18 cellular contexts compared by ENCODE assay signal in genomic region chr17:29789186-29790170, GRCh38.
A peak's percentile ranks its signal among the peaks of the same experiment; 100 is the strongest.
DNase-seq lines count a peak whose midpoint lies in the region; ATAC-seq, FAIRE-seq and TF ChIP-seq lines count a peak whose summit lies in the region.
"Had no signal": no experiment of that assay in that cellular context is flagged by ENCODE, and none has a peak within 500 bp of the region (broad histone marks: within the 10 kb centered on the region; RNA-seq: fewer than 3 reads in every experiment).

No MANE protein-coding gene starts in this region.

- H3K27me3 ChIP-seq in adipocyte (replicated peaks; ENCODE audit: control insufficient read depth, insufficient read depth, low read length) (no peaks in the 10 kb centered on the region), pancreas (no peaks in the 10 kb centered on the region), WERI-Rb-1 (ENCODE audit: insufficient read depth, low read depth, severe bottlenecking) (no peaks in the 10 kb centered on the region)
- H3K27me3 ChIP-seq: tibial nerve had no signal

- peaks cover 30% of the 10 kb centered on the region for H3K4me1 Mint-ChIP-seq in CD14-positive monocyte
- H3K4me1 Mint-ChIP-seq in T-helper 17 cell: peaks cover 4% of the 10 kb centered on the region
- peaks cover 4% of the 10 kb centered on the region for H3K4me1 Mint-ChIP-seq in activated CD4-positive, alpha-beta memory T cell treated with anti-CD3 and anti-CD28 coated beads for 36 hours (ENCODE audit: low read depth)

- H3K4me1 ChIP-seq in adipocyte (ENCODE audit: control insufficient read depth, insufficient read depth, low read length) (peaks cover 31% of the 10 kb centered on the region), pancreas (peaks cover 3 to 9% (median 4%) of the 10 kb centered on the region in 3 donors)

- H3K27ac ChIP-seq in pancreas (no peak overlapping the region), WERI-Rb-1 (no peak overlapping the region)

- TF ChIP-seq CTCF in CD14-positive monocyte (IDR thresholded peaks at IDR 0.05): no peak
- TF ChIP-seq CTCF in fibroblast of the aortic adventitia (IDR thresholded peaks at IDR 0.05; ENCODE audit: insufficient read depth, low read length): no peak
- no peak for TF ChIP-seq CTCF in pancreas (IDR thresholded peaks at IDR 0.05)
- TF ChIP-seq CTCF in WERI-Rb-1 (IDR thresholded peaks at IDR 0.05; ENCODE audit: low read depth, low read length): no peak

- H3K36me3 Mint-ChIP-seq in CD14-positive monocyte (peaks cover 5 to 12% of the 10 kb centered on the region in 2 donors), T-helper 17 cell (ENCODE audit: low read depth) (peaks cover 5% of the 10 kb centered on the region)
- no peaks in the 10 kb centered on the region for H3K36me3 Mint-ChIP-seq in activated CD4-positive, alpha-beta memory T cell treated with anti-CD3 and anti-CD28 coated beads for 36 hours
- H3K36me3 Mint-ChIP-seq: natural killer cell treated with Interleukin-12 subunit alpha and Interleukin-12 subunit beta and Interleukin-15 and Interleukin-18, amount 100 ng/mL, for 72 hours had no signal

- H3K4me3 Mint-ChIP-seq in CD14-positive monocyte (peak overlapping the region in 1 of 2 donors; percentile 18), T-helper 17 cell (no peak overlapping the region)
- H3K4me3 Mint-ChIP-seq in activated CD4-positive, alpha-beta memory T cell treated with anti-CD3 and anti-CD28 coated beads for 36 hours: no peak overlapping the region
- H3K4me3 Mint-ChIP-seq: activated T-cell treated with anti-CD3 and anti-CD28 coated beads, Interleukin-2, amount 50 U/mL, for 4 hours; natural killer cell treated with Interleukin-12 subunit alpha and Interleukin-12 subunit beta and Interleukin-15 and Interleukin-18, amount 100 ng/mL, for 72 hours had no signal

- H3K27me3 Mint-ChIP-seq in CD14-positive monocyte (ENCODE audit: low read depth in 3 of 3) (no peaks in the 10 kb centered on the region), T-helper 17 cell (no peaks in the 10 kb centered on the region)
- no peaks in the 10 kb centered on the region for H3K27me3 Mint-ChIP-seq in activated CD4-positive, alpha-beta memory T cell treated with anti-CD3 and anti-CD28 coated beads for 36 hours
- H3K27me3 Mint-ChIP-seq: natural killer cell treated with Interleukin-12 subunit alpha and Interleukin-12 subunit beta and Interleukin-15 and Interleukin-18, amount 100 ng/mL, for 72 hours had no signal

- ATAC-seq in pancreas (peak in 3 of 4 donors; percentile 17 to 36 (median 28)), T-helper 17 cell (no peak)
- ATAC-seq: activated T-cell treated with anti-CD3 and anti-CD28 coated beads, Interleukin-2, amount 50 U/mL, for 4 hours; natural killer cell treated with Interleukin-12 subunit alpha and Interleukin-12 subunit beta and Interleukin-15 and Interleukin-18, amount 100 ng/mL, for 72 hours; Panc1 had no signal

- H3K36me3 ChIP-seq in adipocyte (ENCODE audit: control insufficient read depth, insufficient read depth, low read length, severe bottlenecking) (no peaks in the 10 kb centered on the region), pancreas (no peaks in the 10 kb centered on the region), WERI-Rb-1 (peaks cover 13% of the 10 kb centered on the region; the same call in 1 of the 2 replicates)
- H3K36me3 ChIP-seq: tibial nerve had no signal

- H3K9me3 ChIP-seq in adipocyte (ENCODE audit: control insufficient read depth, low read length) (no peaks in the 10 kb centered on the region), pancreas (no peaks in the 10 kb centered on the region), T-helper 17 cell (ENCODE audit: control insufficient read depth, low read length, poor library complexity, severe bottlenecking) (no peaks in the 10 kb centered on the region), WERI-Rb-1 (ENCODE audit: severe bottlenecking) (no peaks in the 10 kb centered on the region)
- H3K9me3 ChIP-seq: tibial nerve had no signal

- H3K4me3 ChIP-seq in adipocyte (ENCODE audit: low read length): peak overlapping the region; percentile 51
- H3K4me3 ChIP-seq in fibroblast of the aortic adventitia (ENCODE audit: low read depth, low read length): no peak overlapping the region
- no peak overlapping the region for H3K4me3 ChIP-seq in pancreas
- H3K4me3 ChIP-seq in WERI-Rb-1 (ENCODE audit: low read depth, low read length): no peak overlapping the region
- H3K4me3 ChIP-seq: tibial nerve had no signal

- no peaks in the 10 kb centered on the region for H3K9me3 Mint-ChIP-seq in CD14-positive monocyte
- no peaks in the 10 kb centered on the region for H3K9me3 Mint-ChIP-seq in activated CD4-positive, alpha-beta memory T cell treated with anti-CD3 and anti-CD28 coated beads for 36 hours
- H3K9me3 Mint-ChIP-seq: activated T-cell treated with anti-CD3 and anti-CD28 coated beads, Interleukin-2, amount 50 U/mL, for 4 hours; natural killer cell treated with Interleukin-12 subunit alpha and Interleukin-12 subunit beta and Interleukin-15 and Interleukin-18, amount 100 ng/mL, for 72 hours had no signal

- CTCF ChIA-PET in activated CD4-positive, alpha-beta memory T cell treated with anti-CD3 and anti-CD28 coated beads for 36 hours (lab: Charles Lee): interaction anchor here (0.5 to 2.1 kb wide), 3 partner anchors 10 to 141 kb away, joined by 3 to 8 read pairs (median 7); partner anchors contain the start of gene SSH2

- POLR2A ChIA-PET in activated CD4-positive, alpha-beta memory T cell treated with anti-CD3 and anti-CD28 coated beads for 36 hours (lab: Charles Lee): no interaction called here

- FAIRE-seq in pancreas (lab: Jason Lieb, UNC): no peak
- FAIRE-seq: HTR-8/SVneo had no signal

- 95 to 99% methylated on average over 4 of the region's 4 CpGs for WGBS in pancreas, 2 donors

- DNase-seq in CD14-positive monocyte (ENCODE audit: low spot score) (no peak), adipocyte (ENCODE audit: low read depth) (peak; percentile 41), fibroblast of the aortic adventitia (ENCODE audit: low read depth) (peak; percentile 49), pancreas (no peak), T-helper 17 cell (no peak), superior temporal gyrus (ENCODE audit: extremely low spot score) (no peak), WERI-Rb-1 (no peak)
- no peak for DNase-seq in activated CD4-positive, alpha-beta memory T cell treated with anti-CD3 and anti-CD28 coated beads for 36 hours
- DNase-seq: activated T-cell treated with anti-CD3 and anti-CD28 coated beads, Interleukin-2, amount 50 U/mL, for 4 hours; effector CD4-positive, alpha-beta T cell; kidney glomerular epithelial cell; NCI-H1092; NCI-H510A; T-helper 1 cell had no signal

- peak overlapping the region; percentile 69 for H3K9ac ChIP-seq in adipocyte (ENCODE audit: low read length)

- intact Hi-C loops in CD14-positive monocyte (cut with micrococcal nuclease) (loop anchor here in 1 of 2 donors (10.0 kb wide), 1 partner anchor 305 kb away; no protein-coding TSS in a partner anchor), pancreas (cut with DNase I) (no loop called here)
- intact Hi-C loops in activated CD4-positive, alpha-beta memory T cell treated with anti-CD3 and anti-CD28 coated beads for 36 hours (cut with micrococcal nuclease): no loop called here

- H3K27ac Mint-ChIP-seq in CD14-positive monocyte (peak overlapping the region; percentile 30 to 87 (median 84)), T-helper 17 cell (no peak overlapping the region)
- no peak overlapping the region for H3K27ac Mint-ChIP-seq in activated CD4-positive, alpha-beta memory T cell treated with anti-CD3 and anti-CD28 coated beads for 36 hours
- H3K27ac Mint-ChIP-seq: natural killer cell treated with Interleukin-12 subunit alpha and Interleukin-12 subunit beta and Interleukin-15 and Interleukin-18, amount 100 ng/mL, for 72 hours had no signal

Comparison
In these comparisons a context has a peak if more than half of its experiments do, and no peak if none do; other contexts are left out.
1. DNase-seq: peak in adipocyte (single experiment) and fibroblast of the aortic adventitia (single experiment); none in CD14-positive monocyte (single experiment), pancreas (0 of 6), T-helper 17 cell (0 of 3), superior temporal gyrus (single experiment), WERI-Rb-1 (single experiment) and activated CD4-positive, alpha-beta memory T cell treated with anti-CD3 and anti-CD28 coated beads for 36 hours (single experiment).
2. H3K27ac Mint-ChIP-seq: peak in CD14-positive monocyte (7 of 7); none in T-helper 17 cell (single experiment) and activated CD4-positive, alpha-beta memory T cell treated with anti-CD3 and anti-CD28 coated beads for 36 hours (single experiment).